In genomic region chr6:72669324-72669723, GRCh38 we compare ENCODE assay signal across 1 cellular context.
TF ChIP-seq lines count a peak whose summit lies in the region.

No MANE protein-coding gene starts in this region.

TF ChIP-seq in H1, 55 proteins besides CTCF, POLR2A, EP300 and RAD21:
- TF ChIP-seq EZH2 (IDR thresholded peaks at IDR 0.05; ENCODE audit: low read depth, low read length, severe bottlenecking) (no peak), GABPA (IDR thresholded peaks at IDR 0.05; ENCODE audit: borderline replicate concordance, insufficient read depth, low read length) (no peak), HDAC6 (IDR thresholded peaks at IDR 0.05; ENCODE audit: low read depth, low read length) (no peak), SP1 (IDR thresholded peaks at IDR 0.05; ENCODE audit: low read depth, low read length) (no peak), JUN (IDR thresholded peaks at IDR 0.05; ENCODE audit: low read depth, low read length) (no peak), CBX5 (IDR thresholded peaks at IDR 0.05; ENCODE audit: low read depth, low read length) (no peak), MAFK (IDR thresholded peaks at IDR 0.05; ENCODE audit: low read depth, low read length) (no peak), JUND (IDR thresholded peaks at IDR 0.05; ENCODE audit: low read length) (no peak), CHD2 (IDR thresholded peaks at IDR 0.05; ENCODE audit: low read length) (no peak), GTF2F1 (IDR thresholded peaks at IDR 0.05; ENCODE audit: borderline replicate concordance, low read depth, low read length) (no peak), CEBPB (IDR thresholded peaks at IDR 0.05; ENCODE audit: low read depth, low read length) (no peak)
